20 cellular contexts compared by ENCODE assay signal in the genomic region with DNA sequence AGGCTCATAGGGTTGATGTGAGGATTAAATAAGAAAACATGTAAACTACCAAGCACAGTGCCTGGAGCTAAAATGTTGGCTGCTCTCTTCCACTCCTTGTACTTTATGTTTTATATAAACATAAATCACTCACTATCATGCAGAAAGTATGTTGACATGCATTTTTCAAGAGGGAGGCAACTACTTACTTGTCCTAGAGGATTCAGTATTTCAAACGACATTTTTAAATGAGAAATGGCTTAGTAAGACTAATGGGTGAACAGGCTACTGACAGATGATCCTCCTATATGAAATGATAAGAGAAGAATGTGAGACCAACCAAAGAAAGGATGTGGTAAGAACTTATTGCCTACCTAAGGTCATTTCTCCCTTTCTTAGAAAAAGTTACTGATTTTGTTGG. TPM values are rescaled to one million over a fixed set of nuclear protein-coding genes. Genes with fewer than 3 reads are reported as not detected.
DNase-seq lines count a peak whose midpoint lies in the region; ATAC-seq and TF ChIP-seq lines count a peak whose summit lies in the region.
"Had no signal": no experiment of that assay in that cellular context is flagged by ENCODE, and none has a peak within 500 bp of the region (broad histone marks: within the 10 kb centered on the region; RNA-seq: fewer than 3 reads in every experiment).

No MANE protein-coding gene starts in this region.

- no peak for ATAC-seq in activated naive CD8-positive, alpha-beta T cell treated with anti-CD3 and anti-CD28 coated beads, Interleukin-2, amount 50 U/mL, for 24 hours
- ATAC-seq: pancreas; stimulated activated naive CD8-positive, alpha-beta T cell treated with anti-CD3 and anti-CD28 coated beads, Interleukin-15, Interleukin-2, amounts not matched to agents 100 U/mL and 50 U/mL, for 24 hours had no signal

- H3K4me1 Mint-ChIP-seq in activated naive CD8-positive, alpha-beta T cell (ENCODE audit: low read depth): peaks cover 39% of the 10 kb centered on the region
- H3K4me1 Mint-ChIP-seq in activated naive CD8-positive, alpha-beta T cell treated with anti-CD3 and anti-CD28 coated beads, Interleukin-2, amount 50 U/mL, for 24 hours: peaks cover 13% of the 10 kb centered on the region
- H3K4me1 Mint-ChIP-seq in immature natural killer cell: peaks cover 23 to 40% of the 10 kb centered on the region in 2 donors

- no peak overlapping the region for H3K27ac ChIP-seq in RWPE1
- H3K27ac ChIP-seq: pancreas, uterus had no signal

- H3K27me3 Mint-ChIP-seq in activated naive CD8-positive, alpha-beta T cell: no peaks in the 10 kb centered on the region
- no peaks in the 10 kb centered on the region for H3K27me3 Mint-ChIP-seq in activated naive CD8-positive, alpha-beta T cell treated with anti-CD3 and anti-CD28 coated beads, Interleukin-2, amount 50 U/mL, for 24 hours
- peaks cover 0 to 2% (median 0%) of the 10 kb centered on the region in 3 donors for H3K27me3 Mint-ChIP-seq in immature natural killer cell (ENCODE audit: low read depth in 3 of 3)

- H3K9ac ChIP-seq in skeletal muscle satellite cell (ENCODE audit: low read depth, low read length): peak overlapping the region; percentile 14

- peak overlapping the region; percentile 58 for H3K27ac Mint-ChIP-seq in activated naive CD8-positive, alpha-beta T cell
- no peak overlapping the region for H3K27ac Mint-ChIP-seq in activated naive CD8-positive, alpha-beta T cell treated with anti-CD3 and anti-CD28 coated beads, Interleukin-2, amount 50 U/mL, for 24 hours
- peak overlapping the region in 2 of 6 donors; percentile 4 to 29 for H3K27ac Mint-ChIP-seq in immature natural killer cell

- no peak overlapping the region for H3K4me3 Mint-ChIP-seq in activated naive CD8-positive, alpha-beta T cell
- H3K4me3 Mint-ChIP-seq in activated naive CD8-positive, alpha-beta T cell treated with anti-CD3 and anti-CD28 coated beads, Interleukin-2, amount 50 U/mL, for 24 hours: no peak overlapping the region
- H3K4me3 Mint-ChIP-seq in immature natural killer cell: no peak overlapping the region

- H3K4me3 ChIP-seq in choroid plexus epithelial cell (ENCODE audit: low read depth, low read length): no peak overlapping the region
- peak overlapping the region; percentile 36 for H3K4me3 ChIP-seq in skeletal muscle satellite cell (ENCODE audit: low read length)
- H3K4me3 ChIP-seq: pancreas, uterus had no signal

- H3K9me3 Mint-ChIP-seq in activated naive CD8-positive, alpha-beta T cell (ENCODE audit: low read depth): no peaks in the 10 kb centered on the region
- no peaks in the 10 kb centered on the region for H3K9me3 Mint-ChIP-seq in activated naive CD8-positive, alpha-beta T cell treated with anti-CD3 and anti-CD28 coated beads, Interleukin-2, amount 50 U/mL, for 24 hours
- no peaks in the 10 kb centered on the region for H3K9me3 Mint-ChIP-seq in immature natural killer cell

- no peak for DNase-seq in activated naive CD8-positive, alpha-beta T cell treated with anti-CD3 and anti-CD28 coated beads, Interleukin-2, amount 50 U/mL, for 24 hours
- DNase-seq in RWPE1 (ENCODE audit: low spot score): peak; percentile 38
- DNase-seq in choroid plexus epithelial cell (ENCODE audit: low read depth): peak; percentile 46
- DNase-seq in immature natural killer cell: no peak
- no peak for DNase-seq in effector CD4-positive, alpha-beta T cell
- DNase-seq in SIG-M5 treated with dmso at 0.1 percent for 504 hours (lab: John Stamatoyannopoulos, UW; ENCODE audit: unreplicated experiment): no peak
- DNase-seq: activated CD4-positive, CD25-positive, alpha-beta regulatory T cell; aorta; DMS 273 treated with DMSO at 0.1 percent for 48 hours; KG1; kidney; NCI-H1417; NCI-H446; OCI-M1; pancreas; stimulated activated naive CD8-positive, alpha-beta T cell treated with anti-CD3 and anti-CD28 coated beads, Interleukin-15, Interleukin-2, amounts not matched to agents 100 U/mL and 50 U/mL, for 24 hours; SW 1271; uterus had no signal

- POLR2A ChIA-PET in RWPE1 (lab: Yijun Ruan, JAX; ENCODE audit: low non-redundant PET): no interaction called here

- CTCF ChIA-PET in RWPE1 (lab: Yijun Ruan, JAX): interaction anchor here (0.6 kb wide), 2 partner anchors 29 to 423 kb away, joined by 3 to 4 read pairs; no protein-coding TSS in a partner anchor

- H3K36me3 ChIP-seq in skeletal muscle satellite cell (ENCODE audit: insufficient read depth, low read length): peaks cover 35% of the 10 kb centered on the region
- H3K36me3 ChIP-seq: uterus had no signal

- TF ChIP-seq CTCF in RWPE1 (conservative IDR thresholded peaks at IDR 0.05; ENCODE audit: low read depth) (no peak), choroid plexus epithelial cell (conservative IDR thresholded peaks at IDR 0.05; ENCODE audit: low read depth, low read length) (no peak)

- no peaks in the 10 kb centered on the region for H3K9me3 ChIP-seq in skeletal muscle satellite cell (replicated peaks; ENCODE audit: low read length)
- H3K9me3 ChIP-seq: pancreas, uterus had no signal

- no peaks in the 10 kb centered on the region for H3K27me3 ChIP-seq in skeletal muscle satellite cell (ENCODE audit: control insufficient read depth, insufficient read depth, low read length)
- H3K27me3 ChIP-seq: pancreas, uterus had no signal

- H3K36me3 Mint-ChIP-seq in activated naive CD8-positive, alpha-beta T cell: no peaks in the 10 kb centered on the region
- H3K36me3 Mint-ChIP-seq in activated naive CD8-positive, alpha-beta T cell treated with anti-CD3 and anti-CD28 coated beads, Interleukin-2, amount 50 U/mL, for 24 hours (ENCODE audit: low read depth): peaks cover 27% of the 10 kb centered on the region
- H3K36me3 Mint-ChIP-seq in immature natural killer cell: peaks cover 0 to 4% (median 3%) of the 10 kb centered on the region in 3 donors

- peaks cover 21% of the 10 kb centered on the region for H3K4me1 ChIP-seq in skeletal muscle satellite cell (ENCODE audit: control insufficient read depth, insufficient read depth, low read length)
- H3K4me1 ChIP-seq: pancreas had no signal

- peak overlapping the region; percentile 58 for H3K4me2 ChIP-seq in skeletal muscle satellite cell (ENCODE audit: low read length)

RNA-seq across cellular contexts. Expression of a gene that starts 21.0 kb away (rescaled TPM):
- 15.2 and 15.5 TPM in 2 replicates for total RNA-seq in skeletal muscle satellite cell (2012; rRNA removed)
- 10 to 100 TPM in 1 of 3 donors, 1 to 10 TPM in 2; 3.8 to 13.5 (median 6.3) TPM for polyA plus RNA-seq in immature natural killer cell

RNA-seq across cellular contexts. Expression of a gene that starts 48.4 kb away (rescaled TPM):
- 22.1 and 23.4 TPM in 2 replicates for total RNA-seq in skeletal muscle satellite cell (2012; rRNA removed)
- polyA plus RNA-seq in immature natural killer cell: 10 to 100 TPM; 21.4 to 30.7 (median 21.5) TPM

RNA-seq across cellular contexts. Expression of a gene that starts 49.4 kb away (rescaled TPM):
- 34.0 and 36.7 TPM in 2 replicates for total RNA-seq in skeletal muscle satellite cell (2012; rRNA removed)
- 1 to 10 TPM; 1.5 to 6.8 (median 2.9) TPM for polyA plus RNA-seq in immature natural killer cell

RNA-seq across cellular contexts. Expression of a gene that starts 52.6 kb away (rescaled TPM):
- total RNA-seq in skeletal muscle satellite cell (2012; rRNA removed): 197 and 209 TPM in 2 replicates
- polyA plus RNA-seq in immature natural killer cell: 100 to 1,000 TPM; 160 to 283 (median 172) TPM

Comparison
In these comparisons a context has a peak if more than half of its experiments do, and no peak if none do; other contexts are left out.
1. DNase-seq: peak in RWPE1 (single experiment) and choroid plexus epithelial cell (single experiment); none in activated naive CD8-positive, alpha-beta T cell treated with anti-CD3 and anti-CD28 coated beads, Interleukin-2, amount 50 U/mL, for 24 hours (single experiment), immature natural killer cell (0 of 3), effector CD4-positive, alpha-beta T cell (single experiment) and SIG-M5 treated with dmso at 0.1 percent for 504 hours (single experiment).